19 cellular contexts compared by ENCODE assay signal in genomic region chr20:44489931-44490330, GRCh38. TPM values are rescaled to one million over a fixed set of nuclear protein-coding genes. Genes with fewer than 3 reads are reported as not detected.
DNase-seq lines count a peak whose midpoint lies in the region; ATAC-seq and TF ChIP-seq lines count a peak whose summit lies in the region.
"Had no signal": no experiment of that assay in that cellular context is flagged by ENCODE, and none has a peak within 500 bp of the region (broad histone marks: within the 10 kb centered on the region; RNA-seq: fewer than 3 reads in every experiment).

No MANE protein-coding gene starts in this region.

- H3K9me3 Mint-ChIP-seq in activated CD4-positive, alpha-beta T cell treated with anti-CD3 and anti-CD28 coated beads for 36 hours (ENCODE audit: low read depth): no peaks in the 10 kb centered on the region
- no peaks in the 10 kb centered on the region for H3K9me3 Mint-ChIP-seq in CD4-positive, alpha-beta T cell
- no peaks in the 10 kb centered on the region for H3K9me3 Mint-ChIP-seq in immature natural killer cell
- H3K9me3 Mint-ChIP-seq: GM23338 had no signal

- CTCF ChIA-PET in activated CD4-positive, alpha-beta T cell treated with anti-CD3 and anti-CD28 coated beads for 36 hours (lab: Charles Lee): interaction anchor here (1.4 kb wide), 1 partner anchor 14 kb away, joined by 3 read pairs; the partner anchor contains the start of gene TTPAL
- CTCF ChIA-PET in CD4-positive, alpha-beta T cell (lab: Charles Lee): no interaction called here

- POLR2A ChIA-PET in activated CD4-positive, alpha-beta T cell treated with anti-CD3 and anti-CD28 coated beads for 36 hours (lab: Charles Lee): interaction anchor here (0.6 kb wide), 1 partner anchor 134 kb away, joined by 3 read pairs; no protein-coding TSS in a partner anchor
- POLR2A ChIA-PET in CD4-positive, alpha-beta T cell (lab: Charles Lee): interaction anchor here (2.2 kb wide), 1 partner anchor 14 kb away, joined by 6 read pairs; the partner anchor contains the start of gene TTPAL

- peaks cover 31% of the 10 kb centered on the region for H3K4me1 Mint-ChIP-seq in activated CD4-positive, alpha-beta T cell treated with anti-CD3 and anti-CD28 coated beads for 36 hours
- H3K4me1 Mint-ChIP-seq in CD4-positive, alpha-beta T cell (ENCODE audit: low read depth): no peaks in the 10 kb centered on the region
- peaks cover 42 to 60% of the 10 kb centered on the region in 2 donors for H3K4me1 Mint-ChIP-seq in immature natural killer cell
- H3K4me1 Mint-ChIP-seq: GM23338 had no signal

- intact Hi-C loops in activated CD4-positive, alpha-beta T cell treated with anti-CD3 and anti-CD28 coated beads for 36 hours (cut with DNase I, micrococcal nuclease): loop anchor here in 1 of 2 experiments (10.0 kb wide), 3 partner anchors 485 to 1265 kb away; no protein-coding TSS in a partner anchor
- intact Hi-C loops in CD4-positive, alpha-beta T cell (cut with DNase I, micrococcal nuclease): no loop called here

- H3K36me3 Mint-ChIP-seq in activated CD4-positive, alpha-beta T cell treated with anti-CD3 and anti-CD28 coated beads for 36 hours (ENCODE audit: low read depth): peaks cover 55% of the 10 kb centered on the region
- peaks cover 87% of the 10 kb centered on the region for H3K36me3 Mint-ChIP-seq in CD4-positive, alpha-beta T cell (ENCODE audit: low read depth)
- peaks cover 21 to 47% (median 38%) of the 10 kb centered on the region in 3 donors for H3K36me3 Mint-ChIP-seq in immature natural killer cell

- no peaks in the 10 kb centered on the region for H3K27me3 Mint-ChIP-seq in activated CD4-positive, alpha-beta T cell treated with anti-CD3 and anti-CD28 coated beads for 36 hours
- no peaks in the 10 kb centered on the region for H3K27me3 Mint-ChIP-seq in CD4-positive, alpha-beta T cell
- peaks cover 2 to 6% (median 4%) of the 10 kb centered on the region in 3 donors for H3K27me3 Mint-ChIP-seq in immature natural killer cell (ENCODE audit: low read depth in 3 of 3)

- ATAC-seq in activated CD4-positive, alpha-beta T cell treated with anti-CD3 and anti-CD28 coated beads for 36 hours: peak; percentile 52
- ATAC-seq in CD4-positive, alpha-beta T cell (ENCODE audit: poor library complexity): no peak
- peak; percentile 43 for ATAC-seq in HG02759 (IDR thresholded peaks at IDR 0.05; ENCODE audit: unreplicated experiment)
- ATAC-seq: GM23338, heart right ventricle had no signal

- no peaks in the 10 kb centered on the region for H3K9me3 ChIP-seq in CD4-positive, alpha-beta T cell (ENCODE audit: control insufficient read depth, low read length)
- H3K9me3 ChIP-seq: heart right ventricle had no signal

- H3K27me3 ChIP-seq in CD4-positive, alpha-beta T cell (ENCODE audit: control insufficient read depth, insufficient read depth, low read length): no peaks in the 10 kb centered on the region
- H3K27me3 ChIP-seq: heart right ventricle had no signal

- H3K27ac ChIP-seq in CD4-positive, alpha-beta T cell (ENCODE audit: low read depth, low read length): no peak overlapping the region
- H3K27ac ChIP-seq: heart right ventricle, HL-60, parathyroid adenoma had no signal

- no peak overlapping the region for H3K4me3 Mint-ChIP-seq in activated CD4-positive, alpha-beta T cell treated with anti-CD3 and anti-CD28 coated beads for 36 hours
- no peak overlapping the region for H3K4me3 Mint-ChIP-seq in CD4-positive, alpha-beta T cell
- H3K4me3 Mint-ChIP-seq in immature natural killer cell: peak overlapping the region in 2 of 5 donors; percentile 21 to 25
- H3K4me3 Mint-ChIP-seq: GM23338 had no signal

- H3K27ac Mint-ChIP-seq in activated CD4-positive, alpha-beta T cell treated with anti-CD3 and anti-CD28 coated beads for 36 hours: peak overlapping the region; percentile 80
- H3K27ac Mint-ChIP-seq in CD4-positive, alpha-beta T cell: peak overlapping the region; percentile 32
- peak overlapping the region in 4 of 6 donors; percentile 21 to 86 (median 74) for H3K27ac Mint-ChIP-seq in immature natural killer cell
- H3K27ac Mint-ChIP-seq: GM23338 had no signal

- peak; percentile 34 for DNase-seq in activated CD4-positive, alpha-beta T cell treated with anti-CD3 and anti-CD28 coated beads for 36 hours
- no peak for DNase-seq in activated CD4-positive, alpha-beta T cell treated with anti-CD3 and anti-CD28 coated beads, Interleukin-2, amount 50 U/mL, for 4 hours
- no peak for DNase-seq in CD4-positive, alpha-beta T cell
- DNase-seq in immature natural killer cell: no peak
- no peak for DNase-seq in SKM-1 (lab: John Stamatoyannopoulos, UW; ENCODE audit: unreplicated experiment)
- DNase-seq in NCI-H226: no peak
- DNase-seq in NK-92 (lab: John Stamatoyannopoulos, UW; ENCODE audit: unreplicated experiment): no peak
- DNase-seq: 8988T; activated CD8-positive, alpha-beta memory T cell treated with anti-CD3 and anti-CD28 coated beads for 24 hours; activated gamma-delta T cell; DMS 273 treated with DMSO at 0.1 percent for 48 hours; heart right ventricle; NCI-H1930; RPMI8226; stimulated activated CD4-positive, alpha-beta T cell treated with anti-CD3 and anti-CD28 coated beads, Interleukin-2, amount 100 ng/mL, for 24 hours had no signal

- TF ChIP-seq CTCF in CD4-positive, alpha-beta T cell (IDR thresholded peaks at IDR 0.05): no peak

RNA-seq across cellular contexts. Expression of gene TTPAL, which starts 14.3 kb away (rescaled TPM):
- total RNA-seq in activated CD4-positive, alpha-beta T cell treated with anti-CD3 and anti-CD28 coated beads for 36 hours: 10 to 100 TPM; 18.3 to 21.5 TPM
- total RNA-seq in CD4-positive, alpha-beta T cell: 1 to 10 TPM; 9.0 to 9.9 TPM
- polyA plus RNA-seq in immature natural killer cell: 10 to 100 TPM in 1 of 3 donors, 1 to 10 TPM in 2; 5.0 to 13.8 (median 5.6) TPM

RNA-seq across cellular contexts. Expression of gene SERINC3, which starts 31.9 kb away (rescaled TPM):
- 10 to 100 TPM; 51.9 to 58.5 TPM for total RNA-seq in activated CD4-positive, alpha-beta T cell treated with anti-CD3 and anti-CD28 coated beads for 36 hours
- 10 to 100 TPM; 39.5 to 40.2 TPM for total RNA-seq in CD4-positive, alpha-beta T cell
- 100 to 1,000 TPM; 180 to 266 (median 215) TPM for polyA plus RNA-seq in immature natural killer cell
